20 cellular contexts compared by ENCODE assay signal in the genomic region with DNA sequence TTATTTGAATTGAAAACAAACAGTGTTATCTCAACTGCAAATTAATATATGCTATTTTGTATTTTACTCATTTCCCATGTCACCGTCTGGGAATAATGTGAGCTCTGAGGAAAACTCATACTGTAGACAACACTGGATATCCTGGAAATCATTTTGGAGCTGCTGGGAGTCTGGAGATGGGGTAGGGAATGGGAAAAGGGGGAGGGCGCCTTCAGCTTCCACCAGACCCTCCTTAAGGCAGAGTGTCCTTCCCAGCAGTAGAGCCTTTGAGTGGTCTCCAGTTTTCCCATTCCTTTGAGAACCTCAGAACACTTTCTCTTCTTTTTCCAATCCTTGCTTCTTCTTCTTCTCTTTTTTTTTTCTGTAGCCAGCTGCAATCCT. TPM values are rescaled to one million over a fixed set of nuclear protein-coding genes. Genes with fewer than 3 reads are reported as not detected.
DNase-seq lines count a peak whose midpoint lies in the region; ATAC-seq, FAIRE-seq and TF ChIP-seq lines count a peak whose summit lies in the region.
"Had no signal": no experiment of that assay in that cellular context is flagged by ENCODE, and none has a peak within 500 bp of the region (broad histone marks: within the 10 kb centered on the region; RNA-seq: fewer than 3 reads in every experiment).

No MANE protein-coding gene starts in this region.

- no peak for TF ChIP-seq EP300 in stomach (IDR thresholded peaks at IDR 0.05)

- no peak for FAIRE-seq in astrocyte (lab: Jason Lieb, UNC)
- FAIRE-seq: HTR-8/SVneo had no signal

- no peak overlapping the region for H3K4me3 ChIP-seq in astrocyte (ENCODE audit: insufficient read depth, low read depth, low read length)
- no peak overlapping the region for H3K4me3 ChIP-seq in hepatocyte
- no peak overlapping the region for H3K4me3 ChIP-seq in neural progenitor cell
- H3K4me3 ChIP-seq in stomach: peak overlapping the region in 1 of 4 donors; percentile 11

- peak overlapping the region; percentile 30 for H3K4me2 ChIP-seq in astrocyte (ENCODE audit: low read length)
- peak overlapping the region; percentile 50 for H3K4me2 ChIP-seq in hepatocyte
- H3K4me2 ChIP-seq in neural progenitor cell: no peak overlapping the region

- DNase-seq in astrocyte (ENCODE audit: low read depth): no peak
- no peak for DNase-seq in hepatocyte (ENCODE audit: low spot score)
- DNase-seq in neural progenitor cell (ENCODE audit: low spot score): no peak
- no peak for DNase-seq in stomach
- no peak for DNase-seq in NCI-H82 (lab: John Stamatoyannopoulos, UW)
- no peak for DNase-seq in stimulated activated CD4-positive, alpha-beta T cell treated with anti-CD3 and anti-CD28 coated beads, Interleukin-2, amount 100 ng/mL, for 48 hours
- no peak for DNase-seq in activated CD4-positive, CD25-positive, alpha-beta regulatory T cell treated with anti-CD3 and anti-CD28 coated beads, Interleukin-2, amount 50 U/mL, for 72 hours
- DNase-seq: ACHN; C1 segment of cervical spinal cord; CD8-positive, alpha-beta memory T cell; DMS79 treated with DMSO at 0.1 percent for 48 hours; H9; MM.1S; NCI-H1092 treated with DMSO at 0.1 percent for 48 hours; NCI-H2081 treated with DMSO at 0.1 percent for 48 hours; SIG-M5 had no signal

- no peaks in the 10 kb centered on the region for H4K20me1 ChIP-seq in astrocyte (ENCODE audit: insufficient read depth, low read length)
- no peaks in the 10 kb centered on the region for H4K20me1 ChIP-seq in hepatocyte (ENCODE audit: insufficient read depth, poor library complexity, severe bottlenecking)
- no peaks in the 10 kb centered on the region for H4K20me1 ChIP-seq in neural progenitor cell (ENCODE audit: low read depth)

- H3K9ac ChIP-seq in astrocyte (ENCODE audit: low read length) (no peak overlapping the region), neural progenitor cell (no peak overlapping the region)

- H3K27ac Mint-ChIP-seq in astrocyte (ENCODE audit: unreplicated experiment): no peak overlapping the region
- peak overlapping the region; percentile 24 for H3K27ac Mint-ChIP-seq in neural progenitor cell
- H3K27ac Mint-ChIP-seq: CD8-positive, alpha-beta memory T cell; H9 had no signal

- no peak for TF ChIP-seq CTCF in astrocyte (IDR thresholded peaks at IDR 0.05; ENCODE audit: insufficient read depth, low read depth, low read length)
- TF ChIP-seq CTCF in hepatocyte (IDR thresholded peaks at IDR 0.05; ENCODE audit: poor library complexity): no peak
- TF ChIP-seq CTCF in neural progenitor cell (IDR thresholded peaks at IDR 0.05): no peak
- TF ChIP-seq CTCF in stomach (IDR thresholded peaks at IDR 0.05): no peak

- intact Hi-C loops in stomach (cut with DNase I; ENCODE audit: low total_unique reads): no loop called here

- H3K27ac ChIP-seq in astrocyte (ENCODE audit: low read depth, low read length) (peak overlapping the region; percentile 12), hepatocyte (peak overlapping the region; percentile 66), neural progenitor cell (no peak overlapping the region), stomach (peak overlapping the region; percentile 21 to 83 (median 76))
- H3K27ac ChIP-seq: RWPE1 had no signal

- H3K9me3 ChIP-seq in astrocyte (ENCODE audit: insufficient read depth, low read depth, low read length) (no peaks in the 10 kb centered on the region), hepatocyte (ENCODE audit: low read depth) (no peaks in the 10 kb centered on the region), neural progenitor cell (ENCODE audit: low read depth) (no peaks in the 10 kb centered on the region), stomach (no peaks in the 10 kb centered on the region)

- H2AFZ ChIP-seq in astrocyte (ENCODE audit: low read depth, low read length): no peak overlapping the region
- no peak overlapping the region for H2AFZ ChIP-seq in hepatocyte
- H2AFZ ChIP-seq in neural progenitor cell (replicated peaks): peak overlapping the region; percentile 60

- H3K36me3 Mint-ChIP-seq in astrocyte (ENCODE audit: low read depth, unreplicated experiment): no peaks in the 10 kb centered on the region
- H3K36me3 Mint-ChIP-seq in neural progenitor cell: no peaks in the 10 kb centered on the region
- H3K36me3 Mint-ChIP-seq: CD8-positive, alpha-beta memory T cell had no signal

- H3K9me3 Mint-ChIP-seq in astrocyte (ENCODE audit: unreplicated experiment) (no peaks in the 10 kb centered on the region), neural progenitor cell (no peaks in the 10 kb centered on the region)
- H3K9me3 Mint-ChIP-seq: H9 had no signal

- H3K9me2 ChIP-seq in hepatocyte (replicated peaks; ENCODE audit: insufficient read depth): no peaks in the 10 kb centered on the region

- H3K36me3 ChIP-seq in astrocyte (ENCODE audit: insufficient read depth, low read length) (no peaks in the 10 kb centered on the region), hepatocyte (replicated peaks; ENCODE audit: insufficient read depth, low read depth) (no peaks in the 10 kb centered on the region), neural progenitor cell (no peaks in the 10 kb centered on the region), stomach (no peaks in the 10 kb centered on the region)

- 50% methylated on average over 2 of the region's 2 CpGs for WGBS in hepatocyte (ENCODE audit: low lambda C conversion rate, missing lambda C conversion rate)
- 19 to 48% (median 39%) methylated on average over 2 of the region's 2 CpGs for WGBS in stomach, 5 donors

- no peak for TF ChIP-seq POLR2A in stomach (IDR thresholded peaks at IDR 0.05)

- H3F3A ChIP-seq in neural progenitor cell (ENCODE audit: low read depth): peaks cover 7% of the 10 kb centered on the region

- H3K27me3 ChIP-seq in astrocyte (ENCODE audit: insufficient read depth, low read length) (no peaks in the 10 kb centered on the region), hepatocyte (no peaks in the 10 kb centered on the region), neural progenitor cell (no peaks in the 10 kb centered on the region), stomach (no peaks in the 10 kb centered on the region)

- H3K79me2 ChIP-seq in astrocyte (ENCODE audit: insufficient read depth, low read length) (no peaks in the 10 kb centered on the region), hepatocyte (no peaks in the 10 kb centered on the region), neural progenitor cell (ENCODE audit: low read depth) (no peaks in the 10 kb centered on the region)

- H3K4me1 ChIP-seq in astrocyte (ENCODE audit: insufficient read depth, low read length) (peaks cover 16% of the 10 kb centered on the region), hepatocyte (ENCODE audit: insufficient read depth) (peaks cover 24% of the 10 kb centered on the region), neural progenitor cell (peaks cover 16% of the 10 kb centered on the region), stomach (peaks cover 0 to 52% (median 4%) of the 10 kb centered on the region in 4 donors)

- H3K4me1 Mint-ChIP-seq in astrocyte (ENCODE audit: low read depth, unreplicated experiment) (peaks cover 28% of the 10 kb centered on the region), neural progenitor cell (peaks cover 20% of the 10 kb centered on the region)

- H3K27me3 Mint-ChIP-seq in astrocyte (ENCODE audit: low read depth, unreplicated experiment) (no peaks in the 10 kb centered on the region), neural progenitor cell (ENCODE audit: insufficient read depth, low read depth) (no peaks in the 10 kb centered on the region)

- ATAC-seq in GM19455 (IDR thresholded peaks at IDR 0.05; ENCODE audit: unreplicated experiment): no peak
- ATAC-seq: SK-N-SH treated with all-trans-retinoic acid at 6 μM for 48 hours had no signal

- H3K4me3 Mint-ChIP-seq in astrocyte (ENCODE audit: unreplicated experiment): peak overlapping the region; percentile 21
- H3K4me3 Mint-ChIP-seq in neural progenitor cell: no peak overlapping the region
- H3K4me3 Mint-ChIP-seq: CD8-positive, alpha-beta memory T cell; H9 had no signal

RNA-seq across cellular contexts. Expression of a gene that starts 5.4 kb away (rescaled TPM):
- total RNA-seq in astrocyte (96.0 and 129 TPM in 2 replicates), hepatocyte (63.9 and 71.5 TPM in 2 replicates), neural progenitor cell (ENCODE audit: low replicate concordance) (56.2 and 67.5 TPM in 2 replicates), stomach (100 to 1,000 TPM in 3 of 5 donors, 10 to 100 TPM in 2; 41.4 to 330 (median 178) TPM)
- polyA plus RNA-seq in hepatocyte (21.7 and 23.7 TPM in 2 replicates), stomach (10 to 100 TPM in 1 of 3 donors, 1 to 10 TPM in 2; 4.8 to 12.4 (median 7.2) TPM)
- polyA plus RNA-seq: CD8-positive, alpha-beta memory T cell had no signal
